ENCODE assay signal across 15 cellular contexts in the genomic region with DNA sequence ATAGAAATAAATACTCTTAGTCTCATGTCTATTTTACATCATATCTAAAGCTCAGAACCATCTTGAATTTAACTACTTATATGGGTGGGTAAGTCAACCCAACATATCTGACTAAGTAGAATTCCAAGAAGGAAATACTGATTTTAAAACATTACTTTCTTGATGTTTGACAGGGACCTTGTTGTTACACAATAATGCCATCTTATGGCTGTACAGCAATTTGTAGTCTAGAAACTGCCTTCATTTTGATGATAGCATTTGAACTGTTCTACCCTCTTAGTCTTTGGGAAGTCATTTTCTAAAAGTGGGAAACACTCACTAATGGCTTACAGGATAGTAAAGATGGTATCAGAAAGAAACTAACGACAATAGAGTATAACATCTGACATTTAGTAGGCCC.
DNase-seq lines count a peak whose midpoint lies in the region; ATAC-seq, FAIRE-seq and TF ChIP-seq lines count a peak whose summit lies in the region.
"Had no signal": no experiment of that assay in that cellular context is flagged by ENCODE, and none has a peak within 500 bp of the region (broad histone marks: within the 10 kb centered on the region; RNA-seq: fewer than 3 reads in every experiment).

No MANE protein-coding gene starts in this region.

- no peak overlapping the region for H3K4me3 ChIP-seq in OCI-LY3 (ENCODE audit: low read length)
- H3K4me3 ChIP-seq: GM23248 had no signal

- TF ChIP-seq CTCF in D721Med (IDR thresholded peaks at IDR 0.05; ENCODE audit: insufficient read depth, missing control alignments) (peak; percentile 7), OCI-LY3 (IDR thresholded peaks at IDR 0.05; ENCODE audit: low read depth, low read length) (peak; percentile 31; the same call in 1 of the 2 replicates), osteocyte (IDR thresholded peaks at IDR 0.05) (peak; percentile 40)

- no peak overlapping the region for H3K27ac ChIP-seq in OCI-LY3 (ENCODE audit: low read length)
- H3K27ac ChIP-seq: GM23248 had no signal

- no peaks in the 10 kb centered on the region for H3K9me3 ChIP-seq in OCI-LY3 (ENCODE audit: insufficient read depth, low read length)

- peak; percentile 82 for FAIRE-seq in D721Med (lab: Jason Lieb, UNC)

- no peaks in the 10 kb centered on the region for H4K20me1 ChIP-seq in OCI-LY3 (ENCODE audit: insufficient read depth, low read length)

- no peaks in the 10 kb centered on the region for H3K79me2 ChIP-seq in OCI-LY3 (ENCODE audit: low read length)

- H3K4me2 ChIP-seq in OCI-LY3 (ENCODE audit: low read length): no peak overlapping the region

- no peak for ATAC-seq in GM18867 (IDR thresholded peaks at IDR 0.05; ENCODE audit: unreplicated experiment)
- ATAC-seq: CD8-positive, alpha-beta T cell had no signal

- H3K4me3 Mint-ChIP-seq in osteocyte (ENCODE audit: unreplicated experiment): no peak overlapping the region
- H3K4me3 Mint-ChIP-seq: CD14-positive monocyte; CD8-positive, alpha-beta T cell had no signal

- no peak overlapping the region for H3K27ac Mint-ChIP-seq in osteocyte (ENCODE audit: unreplicated experiment)
- H3K27ac Mint-ChIP-seq: CD14-positive monocyte; CD8-positive, alpha-beta T cell had no signal

- DNase-seq in D721Med (ENCODE audit: insufficient read length, low spot score) (no peak), cerebellar cortex (ENCODE audit: low spot score) (peak; percentile 0), osteocyte (ENCODE audit: extremely low spot score, unreplicated experiment) (no peak), SW480 (ENCODE audit: low spot score) (no peak), GM19238 (ENCODE audit: insufficient read length, low spot score) (no peak)
- no peak for DNase-seq in activated CD4-positive, alpha-beta T cell treated with anti-CD3 and anti-CD28 coated beads, Interleukin-2, amount 50 U/mL, for 48 hours
- DNase-seq: CD8-positive, alpha-beta T cell; COR-L47; DMS53; GM23248; H7; IMR-90 had no signal

- no peaks in the 10 kb centered on the region for H3K4me1 Mint-ChIP-seq in osteocyte (ENCODE audit: unreplicated experiment)
- H3K4me1 Mint-ChIP-seq: CD14-positive monocyte had no signal

- peaks cover 6% of the 10 kb centered on the region for H3K9me3 Mint-ChIP-seq in osteocyte (ENCODE audit: unreplicated experiment)

- H3K4me1 ChIP-seq in OCI-LY3 (ENCODE audit: low read length): no peaks in the 10 kb centered on the region

- H2AFZ ChIP-seq in OCI-LY3 (ENCODE audit: low read depth, low read length): no peak overlapping the region
- H2AFZ ChIP-seq: GM23248 had no signal

- no peaks in the 10 kb centered on the region for H3K27me3 Mint-ChIP-seq in osteocyte (ENCODE audit: unreplicated experiment)

- no peak overlapping the region for H3K9ac ChIP-seq in OCI-LY3 (ENCODE audit: low read length)
- H3K9ac ChIP-seq: GM23248 had no signal

- no peaks in the 10 kb centered on the region for H3K36me3 Mint-ChIP-seq in osteocyte (ENCODE audit: unreplicated experiment)
- H3K36me3 Mint-ChIP-seq: CD14-positive monocyte; CD8-positive, alpha-beta T cell had no signal

- no peaks in the 10 kb centered on the region for H3K36me3 ChIP-seq in OCI-LY3 (replicated peaks; ENCODE audit: low read depth, low read length)

- H3K27me3 ChIP-seq in OCI-LY3 (ENCODE audit: low read depth, low read length): no peaks in the 10 kb centered on the region
